3 cellular contexts compared by ENCODE assay signal in the genomic region with DNA sequence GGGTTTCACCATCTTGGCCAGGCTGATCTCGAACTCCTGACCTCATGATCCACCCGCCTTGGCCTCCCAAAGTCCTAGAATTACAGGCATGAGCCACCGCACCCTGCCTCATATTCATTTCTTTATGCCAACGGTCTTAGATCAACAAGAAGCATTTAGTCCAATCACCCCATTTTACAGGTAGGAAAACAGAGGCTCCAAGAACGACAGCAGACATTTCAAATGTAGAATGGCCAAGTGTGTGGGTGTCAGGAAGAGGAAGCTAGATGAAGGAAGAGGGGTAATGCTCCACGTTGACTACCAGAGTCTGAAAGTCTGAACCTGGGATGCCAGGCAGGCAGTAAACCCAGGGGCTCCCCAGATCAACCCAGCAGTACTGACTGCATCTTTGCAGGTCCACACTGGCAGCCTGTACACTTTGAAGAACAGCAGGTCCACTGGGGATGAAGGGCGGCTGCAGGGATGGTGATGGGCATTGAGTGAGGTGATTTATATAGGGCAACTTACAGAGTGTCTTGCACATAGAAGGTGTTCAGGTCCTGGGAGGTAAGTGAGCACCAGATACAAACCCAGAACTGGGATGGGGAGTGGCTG.
TF ChIP-seq lines count a peak whose summit lies in the region.

No MANE protein-coding gene starts in this region.

TF ChIP-seq in HCT116, 20 proteins besides CTCF, POLR2A, EP300 and RAD21:
- TF ChIP-seq, protein P1, sequence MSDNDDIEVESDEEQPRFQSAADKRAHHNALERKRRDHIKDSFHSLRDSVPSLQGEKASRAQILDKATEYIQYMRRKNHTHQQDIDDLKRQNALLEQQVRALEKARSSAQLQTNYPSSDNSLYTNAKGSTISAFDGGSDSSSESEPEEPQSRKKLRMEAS (IDR thresholded peaks at IDR 0.05) = no peak
- TF ChIP-seq CBX3 (IDR thresholded peaks at IDR 0.05; ENCODE audit: low read depth) (no peak), CEBPB (IDR thresholded peaks at IDR 0.05; ENCODE audit: low read depth) (no peak), JUND (IDR thresholded peaks at IDR 0.05) (no peak), SIN3A (IDR thresholded peaks at IDR 0.05; ENCODE audit: low read depth) (no peak), TCF7L2 (IDR thresholded peaks at IDR 0.05; ENCODE audit: borderline replicate concordance, extremely low read depth, insufficient read depth, insufficient read length) (no peak), FOSL1 (IDR thresholded peaks at IDR 0.05; ENCODE audit: low read depth) (no peak), ELF1 (IDR thresholded peaks at IDR 0.05; ENCODE audit: borderline replicate concordance, low read depth) (no peak), ZFX (IDR thresholded peaks at IDR 0.05) (no peak), EZH2 (IDR thresholded peaks at IDR 0.05) (no peak), YY1 (IDR thresholded peaks at IDR 0.05; ENCODE audit: extremely low read depth, insufficient replicate concordance, low read depth, low read length) (no peak), ATF3 (IDR thresholded peaks at IDR 0.05) (no peak)
- TF ChIP-seq, protein P2, sequence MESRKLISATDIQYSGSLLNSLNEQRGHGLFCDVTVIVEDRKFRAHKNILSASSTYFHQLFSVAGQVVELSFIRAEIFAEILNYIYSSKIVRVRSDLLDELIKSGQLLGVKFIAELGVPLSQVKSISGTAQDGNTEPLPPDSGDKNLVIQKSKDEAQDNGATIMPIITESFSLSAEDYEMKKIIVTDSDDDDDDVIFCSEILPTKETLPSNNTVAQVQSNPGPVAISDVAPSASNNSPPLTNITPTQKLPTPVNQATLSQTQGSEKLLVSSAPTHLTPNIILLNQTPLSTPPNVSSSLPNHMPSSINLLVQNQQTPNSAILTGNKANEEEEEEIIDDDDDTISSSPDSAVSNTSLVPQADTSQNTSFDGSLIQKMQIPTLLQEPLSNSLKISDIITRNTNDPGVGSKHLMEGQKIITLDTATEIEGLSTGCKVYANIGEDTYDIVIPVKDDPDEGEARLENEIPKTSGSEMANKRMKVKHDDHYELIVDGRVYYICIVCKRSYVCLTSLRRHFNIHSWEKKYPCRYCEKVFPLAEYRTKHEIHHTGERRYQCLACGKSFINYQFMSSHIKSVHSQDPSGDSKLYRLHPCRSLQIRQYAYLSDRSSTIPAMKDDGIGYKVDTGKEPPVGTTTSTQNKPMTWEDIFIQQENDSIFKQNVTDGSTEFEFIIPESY (IDR thresholded peaks at IDR 0.05; ENCODE audit: extremely low read depth, insufficient replicate concordance, low read length) = no peak

TF ChIP-seq in K562, 482 proteins besides CTCF, POLR2A, EP300 and RAD21:
- peak; percentile 71 for TF ChIP-seq ADNP (tag; IDR thresholded peaks at IDR 0.05)
- no peak for TF ChIP-seq DDX20 (tag; IDR thresholded peaks at IDR 0.05; ENCODE audit: low read depth)
- TF ChIP-seq RBM25 (IDR thresholded peaks at IDR 0.05; ENCODE audit: low read depth, low read length, severe bottlenecking) = peak; percentile 55
- no peak for TF ChIP-seq SAFB2 (IDR thresholded peaks at IDR 0.05; ENCODE audit: borderline replicate concordance, low read depth, low read length, severe bottlenecking)
- TF ChIP-seq ZNF507 (tag; conservative IDR thresholded peaks at IDR 0.05) = no peak
- no peak for TF ChIP-seq PRDM10 (IDR thresholded peaks at IDR 0.05; ENCODE audit: partially characterized antibody)
- TF ChIP-seq BCOR (IDR thresholded peaks at IDR 0.05) = peak; percentile 63; the same call in 1 of the 2 replicates
- TF ChIP-seq MTA3 (IDR thresholded peaks at IDR 0.05; ENCODE audit: borderline replicate concordance) = no peak
- peak in 1 of 2 experiments; percentile 43; a peak in 1 of 4 replicates for TF ChIP-seq KDM1A (IDR thresholded peaks at IDR 0.05)

TF ChIP-seq in HepG2, 621 proteins besides CTCF, POLR2A, EP300 and RAD21:
- TF ChIP-seq, protein P3, sequence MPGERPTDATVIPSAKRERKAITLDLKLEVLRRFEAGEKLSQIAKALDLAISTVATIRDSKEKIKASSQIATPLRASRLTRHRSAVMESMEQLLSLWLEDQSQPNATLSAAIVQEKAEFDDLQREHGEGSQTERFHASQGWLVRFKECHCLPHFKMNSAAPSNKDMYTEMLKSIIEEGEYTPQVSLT (CRISPR knock-in tag; IDR thresholded peaks at IDR 0.05; ENCODE audit: borderline replicate concordance, low read depth) = no peak
- no peak for TF ChIP-seq WIZ (CRISPR knock-in tag; IDR thresholded peaks at IDR 0.05)
- TF ChIP-seq ZNF629 (CRISPR knock-in tag; conservative IDR thresholded peaks at IDR 0.05) = peak; percentile 62
- TF ChIP-seq FOXA3 (CRISPR knock-in tag; IDR thresholded peaks at IDR 0.05) = no peak
- TF ChIP-seq CREB1 (IDR thresholded peaks at IDR 0.05) = no peak
- TF ChIP-seq CREB1 (CRISPR knock-in tag; IDR thresholded peaks at IDR 0.05) = no peak
- TF ChIP-seq ZBTB21 (CRISPR knock-in tag; IDR thresholded peaks at IDR 0.05) = no peak
- TF ChIP-seq THYN1 (CRISPR knock-in tag; IDR thresholded peaks at IDR 0.05; ENCODE audit: borderline replicate concordance, low read depth) = no peak
- TF ChIP-seq ZNF746 (CRISPR knock-in tag; IDR thresholded peaks at IDR 0.05) = no peak
